In genomic region chr2:102258025-102258385, GRCh38 we compare ENCODE assay signal across 14 cellular contexts. TPM values are rescaled to one million over a fixed set of nuclear protein-coding genes. Genes with fewer than 3 reads are reported as not detected.
A peak's percentile ranks its signal among the peaks of the same experiment; 100 is the strongest.
DNase-seq lines count a peak whose midpoint lies in the region; TF ChIP-seq lines count a peak whose summit lies in the region.
"Had no signal": no experiment of that assay in that cellular context is flagged by ENCODE, and none has a peak within 500 bp of the region (broad histone marks: within the 10 kb centered on the region; RNA-seq: fewer than 3 reads in every experiment).

No MANE protein-coding gene starts in this region.

- no peak for DNase-seq in Calu3
- peak; percentile 32 to 65 for DNase-seq in SJCRH30
- no peak for DNase-seq in epithelial cell of prostate (ENCODE audit: low read depth, low spot score)
- no peak for DNase-seq in stimulated activated CD4-positive, alpha-beta T cell treated with anti-CD3 and anti-CD28 coated beads, Interleukin-4, amount 100 ng/mL, for 4 hours
- DNase-seq in C1 segment of cervical spinal cord (lab: John Stamatoyannopoulos, UW): no peak
- no peak for DNase-seq in pons (ENCODE audit: low spot score)
- DNase-seq: naive thymus-derived CD4-positive, alpha-beta T cell; NCI-H2081 treated with DMSO at 0.1 percent for 48 hours; stimulated activated CD8-positive, alpha-beta memory T cell treated with anti-CD3 and anti-CD28 coated beads, Interleukin-4, amount 100 ng/mL, for 48 hours had no signal

- CTCF ChIA-PET in Calu3 (lab: Charles Lee): interaction anchor here (0.5 kb wide), 1 partner anchor 1637 kb away, joined by 3 read pairs; no protein-coding TSS in a partner anchor

- H3K27me3 ChIP-seq in ACC112 (ENCODE audit: insufficient read depth, low read length): no peaks in the 10 kb centered on the region
- H3K27me3 ChIP-seq in SJCRH30: no peaks in the 10 kb centered on the region
- H3K27me3 ChIP-seq: MG63 had no signal

- peak overlapping the region; percentile 48 for H2AFZ ChIP-seq in ACC112 (ENCODE audit: low read length, unreplicated experiment)

- H3K4me1 Mint-ChIP-seq in Calu3 (ENCODE audit: low read depth, unreplicated experiment): peaks cover 34% of the 10 kb centered on the region

- no peaks in the 10 kb centered on the region for H3K9me3 Mint-ChIP-seq in Calu3 (ENCODE audit: low read depth, unreplicated experiment)
- H3K9me3 Mint-ChIP-seq: CD4-positive, CD25-positive, alpha-beta regulatory T cell had no signal

- no peaks in the 10 kb centered on the region for H3K9me3 ChIP-seq in SJCRH30 (replicated peaks)

- H3K27ac ChIP-seq in ACC112 (ENCODE audit: low read depth, low read length): peak overlapping the region; percentile 92
- no peak overlapping the region for H3K27ac ChIP-seq in SJCRH30
- peak overlapping the region; percentile 92 for H3K27ac ChIP-seq in epithelial cell of prostate
- H3K27ac ChIP-seq: VCaP had no signal

- no peaks in the 10 kb centered on the region for H3K79me2 ChIP-seq in ACC112 (ENCODE audit: control insufficient read depth, insufficient read depth, low read length, unreplicated experiment)

- TF ChIP-seq CTCF in Calu3 (IDR thresholded peaks at IDR 0.05; ENCODE audit: unreplicated experiment): no peak

- no peak overlapping the region for H3K4me3 Mint-ChIP-seq in Calu3 (ENCODE audit: low read depth, unreplicated experiment)
- H3K4me3 Mint-ChIP-seq: type B pancreatic cell had no signal

- H3K27me3 Mint-ChIP-seq in Calu3 (ENCODE audit: unreplicated experiment): no peaks in the 10 kb centered on the region
- H3K27me3 Mint-ChIP-seq: naive thymus-derived CD4-positive, alpha-beta T cell had no signal

- H3K27ac Mint-ChIP-seq in Calu3 (ENCODE audit: unreplicated experiment): peak overlapping the region; percentile 93
- H3K27ac Mint-ChIP-seq: type B pancreatic cell had no signal

- H3K4me3 ChIP-seq in ACC112 (ENCODE audit: low read depth, low read length) (no peak overlapping the region), SJCRH30 (no peak overlapping the region)
- H3K4me3 ChIP-seq: MG63 had no signal

- H3K36me3 Mint-ChIP-seq in Calu3 (ENCODE audit: insufficient read depth, unreplicated experiment): peaks cover 5% of the 10 kb centered on the region
- H3K36me3 Mint-ChIP-seq: CD4-positive, CD25-positive, alpha-beta regulatory T cell; type B pancreatic cell had no signal

- H3K36me3 ChIP-seq in ACC112 (ENCODE audit: insufficient read depth, low read length) (no peaks in the 10 kb centered on the region), SJCRH30 (no peaks in the 10 kb centered on the region)
- H3K36me3 ChIP-seq: MG63 had no signal

- BruUV-seq in Calu3 (replicated peaks; lab: Mats Ljungman, UMichigan): no TSS peak

- peaks cover 31% of the 10 kb centered on the region for H3K4me1 ChIP-seq in ACC112 (ENCODE audit: control insufficient read depth, insufficient read depth, low read length, unreplicated experiment)
- peaks cover 3% of the 10 kb centered on the region; the same call in 1 of the 2 replicates for H3K4me1 ChIP-seq in SJCRH30

- intact Hi-C loops in Calu3 (cut with micrococcal nuclease; ENCODE audit: unreplicated experiment): no loop called here

RNA-seq across cellular contexts. Expression of gene IL1RL1, which starts 53.4 kb away (rescaled TPM):
- 0.22 TPM in 1 of 2 replicates, not detected in the other for total RNA-seq in Calu3 (2022)
- total RNA-seq in SJCRH30 (2014; rRNA removed; shearing (Covaris generic)): not detected in 2 replicates

Comparison
In these comparisons a context has a peak if more than half of its experiments do, and no peak if none do; other contexts are left out.
1. DNase-seq: peak in SJCRH30 (2 of 2); none in Calu3 (single experiment), epithelial cell of prostate (single experiment), stimulated activated CD4-positive, alpha-beta T cell treated with anti-CD3 and anti-CD28 coated beads, Interleukin-4, amount 100 ng/mL, for 4 hours (0 of 2), C1 segment of cervical spinal cord (0 of 14) and pons (single experiment).